Comparison of ENCODE assay signal across 11 cellular contexts in genomic region chr4:147786031-147786430, GRCh38. TPM values are rescaled to one million over a fixed set of nuclear protein-coding genes. Genes with fewer than 3 reads are reported as not detected.
DNase-seq lines count a peak whose midpoint lies in the region; ATAC-seq and TF ChIP-seq lines count a peak whose summit lies in the region.
"Had no signal": no experiment of that assay in that cellular context is flagged by ENCODE, and none has a peak within 500 bp of the region (broad histone marks: within the 10 kb centered on the region; RNA-seq: fewer than 3 reads in every experiment).

No MANE protein-coding gene starts in this region.

- peak overlapping the region in 9 of 10 donors; percentile 1 to 77 (median 59) for H3K27ac ChIP-seq in heart right ventricle
- H3K27ac ChIP-seq in right cardiac atrium (ENCODE audit: low read length): no peak overlapping the region
- peak overlapping the region; percentile 17 for H3K27ac ChIP-seq in upper lobe of right lung
- H3K27ac ChIP-seq: BLaER1, colonic mucosa had no signal

- WGBS in heart right ventricle, 2 donors: 64 to 69% methylated on average over 2 of the region's 2 CpGs
- WGBS in right cardiac atrium: 76% methylated on average over 2 of the region's 2 CpGs

- DNase-seq in heart right ventricle (no peak), right cardiac atrium (no peak), RPMI8226 (peak; percentile 40), upper lobe of right lung (no peak), OCI-M1 (lab: John Stamatoyannopoulos, UW) (no peak), GM19238 (ENCODE audit: insufficient read length, low spot score) (no peak), iPS-NIHi7 (ENCODE audit: extremely low spot score) (no peak)
- DNase-seq: colonic mucosa; stimulated activated naive CD4-positive, alpha-beta T cell had no signal

- TF ChIP-seq CTCF in heart right ventricle (IDR thresholded peaks at IDR 0.05) (no peak), upper lobe of right lung (IDR thresholded peaks at IDR 0.05) (no peak)

- H3K36me3 ChIP-seq in heart right ventricle (no peaks in the 10 kb centered on the region), upper lobe of right lung (no peaks in the 10 kb centered on the region)
- H3K36me3 ChIP-seq: BLaER1, colonic mucosa had no signal

- H3K4me1 ChIP-seq in heart right ventricle (peaks cover 0 to 68% (median 62%) of the 10 kb centered on the region in 9 donors), right cardiac atrium (ENCODE audit: control insufficient read depth, insufficient read depth, low read length) (peaks cover 13% of the 10 kb centered on the region), upper lobe of right lung (peaks cover 45% of the 10 kb centered on the region)
- H3K4me1 ChIP-seq: colonic mucosa had no signal

- no peak for ATAC-seq in heart right ventricle
- ATAC-seq in right cardiac atrium: no peak
- peak; percentile 85 for ATAC-seq in HG03045 (IDR thresholded peaks at IDR 0.05; ENCODE audit: unreplicated experiment)
- peak; percentile 59 for ATAC-seq in upper lobe of right lung

- intact Hi-C loops in heart right ventricle (cut with DNase I): loop anchor here in 4 of 10 donors (2.0 to 10.0 kb wide), 4 partner anchors 13 to 54 kb away; partner anchors contain the start of gene ARHGAP10 (in 2 of the 4)
- intact Hi-C loops in right cardiac atrium (cut with DNase I): no loop called here
- intact Hi-C loops in upper lobe of right lung (cut with DNase I): no loop called here

- H3K27me3 ChIP-seq in heart right ventricle: no peaks in the 10 kb centered on the region
- H3K27me3 ChIP-seq in right cardiac atrium (ENCODE audit: control insufficient read depth, insufficient read depth): no peaks in the 10 kb centered on the region
- H3K27me3 ChIP-seq in upper lobe of right lung: no peaks in the 10 kb centered on the region
- H3K27me3 ChIP-seq: BLaER1, colonic mucosa had no signal

- H3K9me3 ChIP-seq in heart right ventricle: no peaks in the 10 kb centered on the region
- H3K9me3 ChIP-seq in right cardiac atrium (ENCODE audit: control insufficient read depth, low read length): no peaks in the 10 kb centered on the region
- H3K9me3 ChIP-seq in upper lobe of right lung: no peaks in the 10 kb centered on the region
- H3K9me3 ChIP-seq: BLaER1, colonic mucosa had no signal

- H3K4me3 ChIP-seq in heart right ventricle (no peak overlapping the region), right cardiac atrium (ENCODE audit: low read length) (no peak overlapping the region), upper lobe of right lung (no peak overlapping the region)
- H3K4me3 ChIP-seq: BLaER1, colonic mucosa had no signal

RNA-seq across cellular contexts. Expression of gene ARHGAP10, which starts 54.1 kb away (rescaled TPM):
- total RNA-seq in heart right ventricle (10 to 100 TPM; 33.9 to 71.1 (median 60.7) TPM), right cardiac atrium (10 to 100 TPM; 43.3 to 54.1 (median 48.7) TPM), upper lobe of right lung (26.9 TPM)
- polyA plus RNA-seq in heart right ventricle (10 to 100 TPM; 39.0 to 63.0 TPM), right cardiac atrium (36.7 TPM)

Comparison
In these comparisons a context has a peak if more than half of its experiments do, and no peak if none do; other contexts are left out.
1. ATAC-seq: peak in HG03045 (single experiment) and upper lobe of right lung (single experiment); none in heart right ventricle (0 of 8) and right cardiac atrium (0 of 2).